12 cellular contexts compared by ENCODE assay signal in the genomic region with DNA sequence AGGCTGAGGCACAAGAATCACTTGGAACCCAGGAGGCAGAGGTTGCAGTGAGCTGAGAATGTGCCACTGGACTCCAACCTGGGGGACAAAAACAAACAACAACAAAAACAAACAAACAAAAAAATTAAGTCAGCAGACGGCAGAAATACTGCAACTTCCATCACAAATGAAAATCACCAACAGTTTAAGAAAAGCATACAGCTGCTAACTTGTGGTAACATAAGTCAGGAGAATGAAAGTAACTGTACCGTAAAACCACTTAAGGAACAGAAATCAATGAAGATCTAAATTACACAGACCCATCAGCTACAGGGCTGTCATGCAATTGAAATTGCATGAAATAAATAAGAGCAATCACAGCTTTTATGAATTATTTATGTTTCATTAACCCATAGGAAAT. TPM values are rescaled to one million over a fixed set of nuclear protein-coding genes. Genes with fewer than 3 reads are reported as not detected.
DNase-seq lines count a peak whose midpoint lies in the region; ATAC-seq and TF ChIP-seq lines count a peak whose summit lies in the region.
"Had no signal": no experiment of that assay in that cellular context is flagged by ENCODE, and none has a peak within 500 bp of the region (broad histone marks: within the 10 kb centered on the region; RNA-seq: fewer than 3 reads in every experiment).

No MANE protein-coding gene starts in this region.

- no peak overlapping the region for H3K27ac ChIP-seq in PC-9
- no peak overlapping the region for H3K27ac ChIP-seq in WERI-Rb-1
- H3K27ac ChIP-seq: gastrocnemius medialis had no signal

- peaks cover 72% of the 10 kb centered on the region for H3K4me1 Mint-ChIP-seq in activated CD4-positive, alpha-beta memory T cell treated with anti-CD3 and anti-CD28 coated beads for 36 hours (ENCODE audit: low read depth)

- H4K20me1 ChIP-seq in PC-9 (ENCODE audit: insufficient read depth) = no peaks in the 10 kb centered on the region

- H3K36me3 ChIP-seq in PC-9 (ENCODE audit: low read depth) (no peaks in the 10 kb centered on the region), WERI-Rb-1 (no peaks in the 10 kb centered on the region)
- H3K36me3 ChIP-seq: gastrocnemius medialis had no signal

- CTCF ChIA-PET in activated CD4-positive, alpha-beta memory T cell treated with anti-CD3 and anti-CD28 coated beads for 36 hours (lab: Charles Lee) = interaction anchor here (0.7 to 4.9 kb wide), 7 partner anchors 13 to 283 kb away, joined by 3 to 34 read pairs (median 8); partner anchors contain the start of gene MCOLN2
- CTCF ChIA-PET in PC-9 (lab: Charles Lee) = no interaction called here

- H3K4me3 ChIP-seq in PC-9 = no peak overlapping the region
- H3K4me3 ChIP-seq in WERI-Rb-1 (ENCODE audit: low read depth, low read length) = no peak overlapping the region
- H3K4me3 ChIP-seq: gastrocnemius medialis had no signal

- peaks cover 24% of the 10 kb centered on the region for H3K36me3 Mint-ChIP-seq in activated CD4-positive, alpha-beta memory T cell treated with anti-CD3 and anti-CD28 coated beads for 36 hours

- intact Hi-C loops in activated CD4-positive, alpha-beta memory T cell treated with anti-CD3 and anti-CD28 coated beads for 36 hours (cut with micrococcal nuclease) = loop anchor here (1.0 to 2.0 kb wide), 2 partner anchors 16 to 55 kb away; no protein-coding TSS in a partner anchor
- intact Hi-C loops in PC-9 (cut with micrococcal nuclease; ENCODE audit: unreplicated experiment) = no loop called here

- H3K4me1 ChIP-seq in PC-9 (replicated peaks; ENCODE audit: insufficient read depth) = no peaks in the 10 kb centered on the region
- H3K4me1 ChIP-seq: gastrocnemius medialis had no signal

- H3K27ac Mint-ChIP-seq in activated CD4-positive, alpha-beta memory T cell treated with anti-CD3 and anti-CD28 coated beads for 36 hours = peak overlapping the region; percentile 52

- no peak overlapping the region for H3K4me2 ChIP-seq in PC-9

- DNase-seq in activated CD4-positive, alpha-beta memory T cell treated with anti-CD3 and anti-CD28 coated beads for 36 hours = no peak
- DNase-seq in NOMO-1 (lab: John Stamatoyannopoulos, UW; ENCODE audit: unreplicated experiment in 2 of 2) (no peak), hypothalamus (lab: John Stamatoyannopoulos, UW) (no peak), PC-9 (no peak), WERI-Rb-1 (no peak)
- DNase-seq: gastrocnemius medialis, H7 had no signal

- no peaks in the 10 kb centered on the region for H3K9me3 Mint-ChIP-seq in activated CD4-positive, alpha-beta memory T cell treated with anti-CD3 and anti-CD28 coated beads for 36 hours

- H3F3A ChIP-seq in PC-9 (ENCODE audit: insufficient read depth, low read depth) = no peaks in the 10 kb centered on the region

- no peaks in the 10 kb centered on the region for H3K27me3 Mint-ChIP-seq in activated CD4-positive, alpha-beta memory T cell treated with anti-CD3 and anti-CD28 coated beads for 36 hours

- no peaks in the 10 kb centered on the region for H3K9me2 ChIP-seq in PC-9 (ENCODE audit: insufficient read depth)

- H3K27me3 ChIP-seq in PC-9 (ENCODE audit: insufficient read depth, low read depth) = no peaks in the 10 kb centered on the region
- no peaks in the 10 kb centered on the region for H3K27me3 ChIP-seq in WERI-Rb-1 (ENCODE audit: insufficient read depth, low read depth, severe bottlenecking)
- H3K27me3 ChIP-seq: gastrocnemius medialis had no signal

- TF ChIP-seq CTCF in PC-9 (conservative IDR thresholded peaks at IDR 0.05) (no peak), WERI-Rb-1 (IDR thresholded peaks at IDR 0.05; ENCODE audit: low read depth, low read length) (no peak)

- POLR2A ChIA-PET in activated CD4-positive, alpha-beta memory T cell treated with anti-CD3 and anti-CD28 coated beads for 36 hours (lab: Charles Lee) = interaction anchor here (1.2 to 4.7 kb wide), 3 partner anchors 13 to 23 kb away, joined by 6 to 36 read pairs (median 25); no protein-coding TSS in a partner anchor
- POLR2A ChIA-PET in PC-9 (lab: Charles Lee; ENCODE audit: unreplicated experiment) = no interaction called here

- ATAC-seq in GM18498 (IDR thresholded peaks at IDR 0.05; ENCODE audit: unreplicated experiment) = peak; percentile 42
- ATAC-seq in GM19468 (IDR thresholded peaks at IDR 0.05; ENCODE audit: extremely low read depth, unreplicated experiment) = peak; percentile 3
- peak; percentile 26 for ATAC-seq in HG03066 (IDR thresholded peaks at IDR 0.05; ENCODE audit: low read depth, unreplicated experiment)
- ATAC-seq: gastrocnemius medialis had no signal

- H3K4me3 Mint-ChIP-seq in activated CD4-positive, alpha-beta memory T cell treated with anti-CD3 and anti-CD28 coated beads for 36 hours = no peak overlapping the region

- H2AFZ ChIP-seq in PC-9 = no peak overlapping the region

- no TSS peak for BruUV-seq in PC-9 (replicated peaks; lab: Mats Ljungman, UMichigan)

- H3K9me3 ChIP-seq in PC-9 (ENCODE audit: insufficient read depth, low read depth) (no peaks in the 10 kb centered on the region), WERI-Rb-1 (ENCODE audit: severe bottlenecking) (no peaks in the 10 kb centered on the region)
- H3K9me3 ChIP-seq: gastrocnemius medialis had no signal

- no peaks in the 10 kb centered on the region for H3K79me2 ChIP-seq in PC-9 (ENCODE audit: low read depth)

RNA-seq across cellular contexts. Expression of gene MCOLN2, which starts 25.0 kb away (rescaled TPM):
- total RNA-seq in activated CD4-positive, alpha-beta memory T cell treated with anti-CD3 and anti-CD28 coated beads for 36 hours = 10 to 100 TPM; 42.1 to 43.2 TPM
- 0.23 TPM in 1 of 2 replicates, not detected in the other for total RNA-seq in PC-9 (2021)
- total RNA-seq: chondrocyte, lung microvascular endothelial cell had no signal

Comparison
In these comparisons a context has a peak if more than half of its experiments do, and no peak if none do; other contexts are left out.
1. RNA of gene MCOLN2, which starts 25.0 kb away (total RNA-seq): 42.1 to 43.2 TPM in activated CD4-positive, alpha-beta memory T cell treated with anti-CD3 and anti-CD28 coated beads for 36 hours; 0.23 TPM in PC-9; every median in the first group is over 10 times any median in the second.
2. Peak in every context shown above with its lines, with median percentiles within 50 percentile points of each other: ATAC-seq.